ENCODE assay signal across 1 cellular context in genomic region chr15:63539517-63539916, GRCh38.
TF ChIP-seq lines count a peak whose summit lies in the region.

No MANE protein-coding gene starts in this region.

TF ChIP-seq in K562, 482 proteins besides CTCF, POLR2A, EP300 and RAD21 (continued from another document):
- no peak for TF ChIP-seq RERE (CRISPR knock-in tag; IDR thresholded peaks at IDR 0.05; ENCODE audit: borderline replicate concordance)
- TF ChIP-seq NFIC (IDR thresholded peaks at IDR 0.05) = peak; percentile 92
- TF ChIP-seq FOXJ2 (tag; IDR thresholded peaks at IDR 0.05) = no peak
- TF ChIP-seq ZNF57 (CRISPR knock-in tag; IDR thresholded peaks at IDR 0.05) = no peak
- no peak for TF ChIP-seq TBL1XR1 (IDR thresholded peaks at IDR 0.05; ENCODE audit: low read length in 2 of 2)
- no peak for TF ChIP-seq ZBTB17 (CRISPR knock-in tag; IDR thresholded peaks at IDR 0.05)
- TF ChIP-seq IRF2 (CRISPR knock-in tag; IDR thresholded peaks at IDR 0.05) = no peak
